In the genomic region with DNA sequence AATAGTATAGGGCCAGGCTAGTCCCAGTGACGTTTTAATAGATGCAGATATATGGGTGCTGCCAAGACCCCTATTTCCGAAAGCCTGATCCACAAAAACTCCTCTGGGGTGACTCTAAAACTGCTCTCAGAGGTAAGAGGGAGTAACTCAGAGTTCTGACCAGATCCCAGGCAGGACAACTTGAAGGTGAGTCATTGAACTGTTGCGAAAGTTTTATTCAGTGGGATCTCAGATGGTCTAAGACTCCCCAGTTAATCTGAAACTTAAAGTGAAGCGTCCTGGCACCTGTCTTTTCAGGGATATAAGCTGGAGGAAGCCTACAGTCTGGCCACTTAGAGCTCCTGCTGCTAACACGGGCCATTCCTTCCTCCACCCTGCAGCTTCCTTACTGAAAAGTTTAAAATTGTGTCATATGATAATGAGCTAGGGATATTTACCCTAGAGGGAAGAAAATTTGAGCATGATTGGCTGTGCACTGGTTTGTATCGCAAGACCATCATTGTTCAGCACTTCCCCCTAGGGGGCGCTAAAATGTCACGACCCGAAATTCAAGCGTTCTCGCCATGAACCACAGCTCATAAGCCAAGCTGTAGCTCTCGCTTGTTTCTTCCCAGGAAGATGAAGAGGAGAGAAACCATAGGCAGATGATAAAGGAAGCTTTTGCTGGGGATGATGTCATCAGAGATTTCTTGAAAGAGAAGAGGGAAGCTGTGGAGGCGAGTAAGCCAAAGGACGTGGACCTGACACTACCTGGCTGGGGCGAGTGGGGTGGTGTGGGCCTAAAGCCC, we compare ENCODE assay signal across 8 cellular contexts. TPM values are rescaled to one million over a fixed set of nuclear protein-coding genes. Genes with fewer than 3 reads are reported as not detected.
DNase-seq lines count a peak whose midpoint lies in the region; ATAC-seq, FAIRE-seq and TF ChIP-seq lines count a peak whose summit lies in the region.

No MANE protein-coding gene starts in this region.

- peaks cover 55% of the 10 kb centered on the region for H3K36me3 Mint-ChIP-seq in MCF 10A (ENCODE audit: insufficient read depth, unreplicated experiment)

- H3K9me1 ChIP-seq in keratinocyte (ENCODE audit: control insufficient read depth, extremely low read depth, insufficient read depth, low read length): no peaks in the 10 kb centered on the region

- peak; percentile 77 for DNase-seq in Ammon's horn (ENCODE audit: low spot score)
- DNase-seq in NCI-H1436 (lab: John Stamatoyannopoulos, UW): peak; percentile 72
- peak; percentile 72 for DNase-seq in MCF 10A (ENCODE audit: unreplicated experiment)
- peak; percentile 36 for DNase-seq in keratinocyte (ENCODE audit: low read depth, low spot score)
- DNase-seq in stimulated activated CD4-positive, alpha-beta T cell treated with anti-CD3 and anti-CD28 coated beads, Interleukin-1b, Interleukin-23, amount 100 ng/mL, for 48 hours: peak; percentile 61

- H3K27ac ChIP-seq in VCaP: no peak overlapping the region
- H3K27ac ChIP-seq in keratinocyte (ENCODE audit: control insufficient read depth, insufficient read depth, low read length): no peak overlapping the region

- TF ChIP-seq CTCF in VCaP (conservative IDR thresholded peaks at IDR 0.05) (peak; percentile 77), MCF 10A (IDR thresholded peaks at IDR 0.05; ENCODE audit: unreplicated experiment) (peak; percentile 50), keratinocyte (optimal IDR thresholded peaks at IDR 0.05 in 1 of 3, IDR thresholded peaks at IDR 0.05 in 1 of 3, conservative IDR thresholded peaks at IDR 0.05 in 1 of 3; ENCODE audit: extremely low read depth in 1 of 3, insufficient read depth in 2 of 3, low read length in 3 of 3) (peak; percentile 55 to 63 (median 63))

- POLR2A ChIA-PET in MCF 10A (lab: Yijun Ruan, JAX): interaction anchor here (0.8 to 1.0 kb wide), 2 partner anchors 56 to 57 kb away, joined by 3 read pairs; partner anchors contain the start of gene BCORL1

- ATAC-seq in GM18907 (IDR thresholded peaks at IDR 0.05; ENCODE audit: unreplicated experiment): peak; percentile 72
- ATAC-seq in GM19397 (IDR thresholded peaks at IDR 0.05; ENCODE audit: unreplicated experiment): no peak

- H3K79me2 ChIP-seq in keratinocyte (ENCODE audit: control insufficient read depth, insufficient read depth, low read length): no peaks in the 10 kb centered on the region

- dilution Hi-C loops in keratinocyte (cut with MboI; ENCODE audit: extremely low pct_ligation_motif_present, low sequenced_read_pairs): no loop called here

- H2AFZ ChIP-seq in keratinocyte (ENCODE audit: control insufficient read depth, low read length): no peak overlapping the region

- no peak overlapping the region for H3K4me3 ChIP-seq in keratinocyte (ENCODE audit: control insufficient read depth in 2 of 3, extremely low read depth in 1 of 3, insufficient read depth in 2 of 3, low read depth in 1 of 3, low read length in 3 of 3)

- no peaks in the 10 kb centered on the region for H3K9me3 ChIP-seq in keratinocyte (ENCODE audit: control insufficient read depth, low read depth, low read length)

- H3K27me3 ChIP-seq in keratinocyte (ENCODE audit: control insufficient read depth, extremely low read depth, insufficient read depth, low read length): no peaks in the 10 kb centered on the region

- H3K4me1 ChIP-seq in keratinocyte (ENCODE audit: control insufficient read depth, extremely low read depth, insufficient read depth, low read length): no peaks in the 10 kb centered on the region

- no peaks in the 10 kb centered on the region for H3K4me1 Mint-ChIP-seq in MCF 10A (ENCODE audit: insufficient read depth, unreplicated experiment)

- H3K9ac ChIP-seq in keratinocyte (ENCODE audit: control insufficient read depth, extremely low read depth, insufficient read depth, low read length): no peak overlapping the region

- H3K27me3 Mint-ChIP-seq in MCF 10A (ENCODE audit: insufficient read depth, unreplicated experiment): peaks cover 14% of the 10 kb centered on the region

- no peaks in the 10 kb centered on the region for H4K20me1 ChIP-seq in keratinocyte (ENCODE audit: control insufficient read depth, extremely low read depth, insufficient read depth, low read length)

- intact Hi-C loops in MCF 10A (cut with micrococcal nuclease): loop anchor here (1.0 to 5.0 kb wide), 3 partner anchors 103 to 267 kb away; no protein-coding TSS in a partner anchor

- no peak for FAIRE-seq in keratinocyte (lab: Jason Lieb, UNC)

- H3K36me3 ChIP-seq in keratinocyte (ENCODE audit: control insufficient read depth in 2 of 2, extremely low read depth in 1 of 2, insufficient read depth in 2 of 2, low read length in 2 of 2): peaks cover 7 to 8% of the 10 kb centered on the region in 2 experiments

- H3K27ac Mint-ChIP-seq in MCF 10A (ENCODE audit: low read depth, unreplicated experiment): no peak overlapping the region

- CTCF ChIA-PET in MCF 10A (lab: Yijun Ruan, JAX): interaction anchor here (0.5 to 5.2 kb wide), 30 partner anchors 8 to 479 kb away, joined by 3 to 52 read pairs (median 3); partner anchors contain the start of gene UTP14A

- no peak overlapping the region for H3K4me2 ChIP-seq in keratinocyte (ENCODE audit: control insufficient read depth, extremely low read depth, insufficient read depth, low read depth, low read length)

- no peaks in the 10 kb centered on the region for H3K9me3 Mint-ChIP-seq in MCF 10A (ENCODE audit: unreplicated experiment)

- no peak overlapping the region for H3K4me3 Mint-ChIP-seq in MCF 10A (ENCODE audit: unreplicated experiment)

- no TSS peak for BruUV-seq in MCF 10A (replicated peaks; lab: Mats Ljungman, UMichigan)

RNA-seq across cellular contexts. Expression of gene UTP14A, which starts 19.5 kb away (rescaled TPM):
- total RNA-seq in MCF 10A (2022): 30.3 and 48.3 TPM in 2 replicates
- 18.3 to 30.6 TPM (median 29.1 TPM) in 3 replicates for polyA plus RNA-seq in keratinocyte
- 21.8 TPM for polyA plus RNA-seq in keratinocyte (2011; ENCODE audit: low read depth)
- 22.4 and 24.8 TPM in 2 replicates for polyA plus RNA-seq in keratinocyte (2011; cell fraction: cytosol; rRNA removed)
- polyA plus RNA-seq in keratinocyte (2011; cell fraction: nucleus; rRNA removed): 23.7 and 32.5 TPM in 2 replicates
- 11.9 and 28.0 TPM in 2 replicates for polyA plus RNA-seq in keratinocyte (2012; ENCODE audit: low replicate concordance)
- 4.4 to 16.2 TPM (median 7.5 TPM) in 3 replicates for polyA minus RNA-seq in keratinocyte
- polyA minus RNA-seq in keratinocyte (2011; cell fraction: cytosol; rRNA and poly(A)+ RNA removed): 13.2 TPM
- 6.6 and 13.0 TPM in 2 replicates for polyA minus RNA-seq in keratinocyte (2011; cell fraction: nucleus; rRNA and poly(A)+ RNA removed)

RNA-seq across cellular contexts. Expression of gene BCORL1, which starts 56.9 kb away (rescaled TPM):
- 2.9 and 5.1 TPM in 2 replicates for total RNA-seq in MCF 10A (2022)
- 0.41 to 1.2 TPM (median 0.54 TPM) in 3 replicates for polyA plus RNA-seq in keratinocyte
- polyA plus RNA-seq in keratinocyte (2011; ENCODE audit: low read depth): 2.3 TPM
- polyA plus RNA-seq in keratinocyte (2011; cell fraction: cytosol; rRNA removed): 0.69 and 1.2 TPM in 2 replicates
- 5.5 and 7.2 TPM in 2 replicates for polyA plus RNA-seq in keratinocyte (2011; cell fraction: nucleus; rRNA removed)
- polyA plus RNA-seq in keratinocyte (2012; ENCODE audit: low replicate concordance): 2.5 and 3.5 TPM in 2 replicates
- polyA minus RNA-seq in keratinocyte: 1.7 to 8.2 TPM (median 1.9 TPM) in 3 replicates
- 2.5 TPM for polyA minus RNA-seq in keratinocyte (2011; cell fraction: cytosol; rRNA and poly(A)+ RNA removed)
- polyA minus RNA-seq in keratinocyte (2011; cell fraction: nucleus; rRNA and poly(A)+ RNA removed): 3.8 and 7.0 TPM in 2 replicates
